ENCODE assay signal across 2 cellular contexts in genomic region chr5:172165465-172165864, GRCh38.
TF ChIP-seq lines count a peak whose summit lies in the region.

No MANE protein-coding gene starts in this region.

TF ChIP-seq in GM12878, 131 proteins besides CTCF, POLR2A, EP300 and RAD21 (continued from another document):
- TF ChIP-seq ZNF384 (IDR thresholded peaks at IDR 0.05; ENCODE audit: borderline replicate concordance, low read depth, low read length), result no peak
- TF ChIP-seq TCF7 (IDR thresholded peaks at IDR 0.05; ENCODE audit: borderline replicate concordance), result no peak
- TF ChIP-seq POLR2AphosphoS5 (IDR thresholded peaks at IDR 0.05; ENCODE audit: low read length), result no peak
- no peak for TF ChIP-seq E2F8 (IDR thresholded peaks at IDR 0.05; ENCODE audit: low read depth, partially characterized antibody)
- no peak for TF ChIP-seq BHLHE40 (IDR thresholded peaks at IDR 0.05; ENCODE audit: borderline replicate concordance in 1 of 2, low read depth in 2 of 2, low read length in 1 of 2)
- TF ChIP-seq TBL1XR1 (IDR thresholded peaks at IDR 0.05; ENCODE audit: low read depth, low read length), result no peak
- no peak for TF ChIP-seq IRF4 (IDR thresholded peaks at IDR 0.05; ENCODE audit: low read depth, low read length)

TF ChIP-seq in WTC11, 78 proteins besides CTCF, POLR2A, EP300 and RAD21 (continued from another document):
- no peak for TF ChIP-seq USF1 (CRISPR knock-in tag; IDR thresholded peaks at IDR 0.05)
